In the genomic region with DNA sequence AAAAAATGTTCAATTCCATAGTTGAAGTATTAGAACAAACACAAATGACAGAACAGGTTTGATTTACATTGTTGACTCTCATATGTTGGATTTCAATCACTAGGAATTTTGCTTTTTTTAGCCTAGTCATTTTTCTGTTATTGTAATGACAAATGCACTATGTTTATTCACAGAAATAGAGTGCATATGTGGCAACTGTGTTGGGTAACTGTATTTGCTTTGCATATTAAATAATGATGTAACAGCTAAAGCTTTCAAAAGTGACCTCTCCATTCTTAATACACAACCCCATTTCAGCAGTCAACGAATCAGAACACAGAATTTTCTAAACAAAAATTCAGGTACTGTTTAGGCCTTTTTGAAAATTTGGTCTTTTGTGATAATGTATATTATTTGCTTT, we compare ENCODE assay signal across 15 cellular contexts.
"Had no signal": no experiment of that assay in that cellular context is flagged by ENCODE, and none has a peak within 500 bp of the region (broad histone marks: within the 10 kb centered on the region; RNA-seq: fewer than 3 reads in every experiment).

No MANE protein-coding gene starts in this region.

- DNase-seq: activated CD4-positive, alpha-beta T cell treated with anti-CD3 and anti-CD28 coated beads, Interleukin-2, amount 50 U/mL, for 48 hours; activated effector memory CD4-positive, alpha-beta T cell treated with Interleukin-2 at 50 U/mL for 16 hours; activated T-cell treated with anti-CD3 and anti-CD28 coated beads, Interleukin-2, amount 50 U/mL, for 24 hours; dorsolateral prefrontal cortex; endodermal cell; foreskin melanocyte; left cardiac atrium; lower lobe of right lung; right cardiac atrium; small intestine; stimulated activated CD4-positive, alpha-beta T cell treated with anti-CD3 and anti-CD28 coated beads, Interleukin-4, amount 100 ng/mL, for 4 hours; stimulated activated CD8-positive, alpha-beta memory T cell treated with anti-CD3 and anti-CD28 coated beads, Interleukin-4, amount 100 ng/mL, for 48 hours; stimulated activated naive CD4-positive, alpha-beta T cell treated with Interleukin-2 at 50 U/mL for 16 hours; T-helper 1 cell; trophoblast cell had no signal

- FAIRE-seq: small intestine had no signal
